Comparison of ENCODE assay signal across 18 cellular contexts in genomic region chr6:142635130-142635529, GRCh38.
DNase-seq lines count a peak whose midpoint lies in the region; ATAC-seq, FAIRE-seq and TF ChIP-seq lines count a peak whose summit lies in the region.
"Had no signal": no experiment of that assay in that cellular context is flagged by ENCODE, and none has a peak within 500 bp of the region (broad histone marks: within the 10 kb centered on the region; RNA-seq: fewer than 3 reads in every experiment).

No MANE protein-coding gene starts in this region.

- no peak overlapping the region for H3K27ac Mint-ChIP-seq in astrocyte (ENCODE audit: unreplicated experiment)
- H3K27ac Mint-ChIP-seq in naive thymus-derived CD8-positive, alpha-beta T cell = no peak overlapping the region
- H3K27ac Mint-ChIP-seq: activated CD4-positive, alpha-beta memory T cell treated with anti-CD3 and anti-CD28 coated beads, Interleukin-2, amount 10 ng/mL, durations not matched to agents 7 days and 5 days; activated T-cell treated with anti-CD3 and anti-CD28 coated beads, Interleukin-2, amount 50 U/mL, for 72 hours; H9 had no signal

- H3K36me3 Mint-ChIP-seq in astrocyte (ENCODE audit: low read depth, unreplicated experiment) = no peaks in the 10 kb centered on the region
- H3K36me3 Mint-ChIP-seq in naive thymus-derived CD8-positive, alpha-beta T cell = no peaks in the 10 kb centered on the region

- no peaks in the 10 kb centered on the region for H4K20me1 ChIP-seq in astrocyte (ENCODE audit: insufficient read depth, low read length)
- H4K20me1 ChIP-seq in keratinocyte (ENCODE audit: control insufficient read depth, extremely low read depth, insufficient read depth, low read length) = no peaks in the 10 kb centered on the region

- H3K4me3 Mint-ChIP-seq in astrocyte (ENCODE audit: unreplicated experiment) = no peak overlapping the region
- H3K4me3 Mint-ChIP-seq in naive thymus-derived CD8-positive, alpha-beta T cell = no peak overlapping the region
- H3K4me3 Mint-ChIP-seq: activated CD4-positive, alpha-beta memory T cell treated with anti-CD3 and anti-CD28 coated beads, Interleukin-2, amount 10 ng/mL, durations not matched to agents 7 days and 5 days; activated T-cell treated with anti-CD3 and anti-CD28 coated beads, Interleukin-2, amount 50 U/mL, for 72 hours; H9 had no signal

- dilution Hi-C loops in keratinocyte (cut with MboI; ENCODE audit: extremely low pct_ligation_motif_present, low sequenced_read_pairs) = no loop called here

- no peaks in the 10 kb centered on the region for H3K27me3 ChIP-seq in AG04450 (ENCODE audit: control insufficient read depth, insufficient read depth, low read length)
- no peaks in the 10 kb centered on the region for H3K27me3 ChIP-seq in astrocyte (ENCODE audit: insufficient read depth, low read length)
- H3K27me3 ChIP-seq in keratinocyte (ENCODE audit: control insufficient read depth, extremely low read depth, insufficient read depth, low read length) = no peaks in the 10 kb centered on the region
- H3K27me3 ChIP-seq: right atrium auricular region, stomach had no signal

- H2AFZ ChIP-seq in astrocyte (ENCODE audit: low read depth, low read length) (no peak overlapping the region), keratinocyte (ENCODE audit: control insufficient read depth, low read length) (no peak overlapping the region)

- H3K27me3 Mint-ChIP-seq in astrocyte (ENCODE audit: low read depth, unreplicated experiment) = no peaks in the 10 kb centered on the region
- peaks cover 0 to 3% (median 0%) of the 10 kb centered on the region in 5 donors for H3K27me3 Mint-ChIP-seq in naive thymus-derived CD8-positive, alpha-beta T cell
- H3K27me3 Mint-ChIP-seq: activated CD4-positive, alpha-beta memory T cell treated with anti-CD3 and anti-CD28 coated beads, Interleukin-2, amount 10 ng/mL, durations not matched to agents 7 days and 5 days had no signal

- no peak for ATAC-seq in activated CD4-positive, CD25-positive, alpha-beta regulatory T cell treated with anti-CD3 and anti-CD28 coated beads, Interleukin-2, amount 50 U/mL, for 24 hours
- no peak for ATAC-seq in naive thymus-derived CD8-positive, alpha-beta T cell
- no peak for ATAC-seq in GM19395 (IDR thresholded peaks at IDR 0.05; ENCODE audit: unreplicated experiment)

- H3K36me3 ChIP-seq in astrocyte (ENCODE audit: insufficient read depth, low read length) (no peaks in the 10 kb centered on the region), keratinocyte (ENCODE audit: control insufficient read depth in 2 of 2, extremely low read depth in 1 of 2, insufficient read depth in 2 of 2, low read length in 2 of 2) (no peaks in the 10 kb centered on the region)
- H3K36me3 ChIP-seq: right atrium auricular region, stomach had no signal

- H3K9me3 ChIP-seq in AG04450 (ENCODE audit: control insufficient read depth, insufficient read depth, low read length) (no peaks in the 10 kb centered on the region), astrocyte (ENCODE audit: insufficient read depth, low read depth, low read length) (no peaks in the 10 kb centered on the region), keratinocyte (ENCODE audit: control insufficient read depth, low read depth, low read length) (no peaks in the 10 kb centered on the region)
- H3K9me3 ChIP-seq: right atrium auricular region, stomach had no signal

- no peaks in the 10 kb centered on the region for H3K9me3 Mint-ChIP-seq in astrocyte (ENCODE audit: unreplicated experiment)
- H3K9me3 Mint-ChIP-seq in naive thymus-derived CD8-positive, alpha-beta T cell = peaks cover 0 to 1% (median 0%) of the 10 kb centered on the region in 9 donors
- H3K9me3 Mint-ChIP-seq: activated CD4-positive, alpha-beta memory T cell treated with anti-CD3 and anti-CD28 coated beads, Interleukin-2, amount 10 ng/mL, durations not matched to agents 7 days and 5 days; activated T-cell treated with anti-CD3 and anti-CD28 coated beads, Interleukin-2, amount 50 U/mL, for 72 hours; H9 had no signal

- H3K4me2 ChIP-seq in astrocyte (ENCODE audit: low read length) = peak overlapping the region; percentile 52
- no peak overlapping the region for H3K4me2 ChIP-seq in keratinocyte (ENCODE audit: control insufficient read depth, extremely low read depth, insufficient read depth, low read depth, low read length)

- H3K27ac ChIP-seq in AG04450 (ENCODE audit: low read depth, low read length) (no peak overlapping the region), astrocyte (ENCODE audit: low read depth, low read length) (peak overlapping the region; percentile 59), keratinocyte (ENCODE audit: control insufficient read depth, insufficient read depth, low read length) (no peak overlapping the region)
- H3K27ac ChIP-seq: right atrium auricular region, stomach had no signal

- CTCF ChIA-PET in AG04450 (lab: Charles Lee) = no interaction called here

- peaks cover 4% of the 10 kb centered on the region for H3K4me1 Mint-ChIP-seq in astrocyte (ENCODE audit: low read depth, unreplicated experiment)
- peaks cover 4 to 10% (median 7%) of the 10 kb centered on the region in 4 donors for H3K4me1 Mint-ChIP-seq in naive thymus-derived CD8-positive, alpha-beta T cell

- DNase-seq in AG04450 (ENCODE audit: low read depth, low spot score) = peak; percentile 15
- DNase-seq in HT1080 (ENCODE audit: low read depth) = peak; percentile 48
- DNase-seq in astrocyte (ENCODE audit: low read depth) = peak; percentile 51
- no peak for DNase-seq in keratinocyte (ENCODE audit: low read depth, low spot score)
- DNase-seq in DMS114 treated with DMSO at 0.1 percent for 48 hours (lab: John Stamatoyannopoulos, UW; ENCODE audit: unreplicated experiment) = no peak
- no peak for DNase-seq in naive thymus-derived CD8-positive, alpha-beta T cell
- DNase-seq: activated CD4-positive, alpha-beta memory T cell treated with anti-CD3 and anti-CD28 coated beads, Interleukin-2, amount 10 ng/mL, durations not matched to agents 7 days and 5 days; activated T-cell treated with anti-CD3 and anti-CD28 coated beads, Interleukin-2, amount 50 U/mL, for 72 hours; Calu3; central memory CD4-positive, alpha-beta T cell; H9; NCI-H1417; NCI-H748 treated with DMSO at 0.1 percent for 48 hours; nucleus accumbens; stomach had no signal

- H3K4me3 ChIP-seq in AG04450 (ENCODE audit: low read depth, low read length) (no peak overlapping the region), astrocyte (ENCODE audit: insufficient read depth, low read depth, low read length) (no peak overlapping the region), keratinocyte (ENCODE audit: control insufficient read depth in 2 of 3, extremely low read depth in 1 of 3, insufficient read depth in 2 of 3, low read depth in 1 of 3, low read length in 3 of 3) (no peak overlapping the region)
- H3K4me3 ChIP-seq: right atrium auricular region, stomach had no signal

- H3K9ac ChIP-seq in astrocyte (ENCODE audit: low read length) (no peak overlapping the region), keratinocyte (ENCODE audit: control insufficient read depth, extremely low read depth, insufficient read depth, low read length) (no peak overlapping the region)

- POLR2A ChIA-PET in AG04450 (lab: Yijun Ruan, JAX) = no interaction called here
- POLR2A ChIA-PET in naive thymus-derived CD8-positive, alpha-beta T cell (lab: Charles Lee) = no interaction called here

- FAIRE-seq in astrocyte (lab: Jason Lieb, UNC) = no peak
- FAIRE-seq in keratinocyte (lab: Jason Lieb, UNC) = peak; percentile 76

- H3K4me1 ChIP-seq in astrocyte (ENCODE audit: insufficient read depth, low read length) = peaks cover 14% of the 10 kb centered on the region
- peaks cover 2% of the 10 kb centered on the region for H3K4me1 ChIP-seq in keratinocyte (ENCODE audit: control insufficient read depth, extremely low read depth, insufficient read depth, low read length)
- H3K4me1 ChIP-seq: right atrium auricular region, stomach had no signal

- TF ChIP-seq CTCF in AG04450 (IDR thresholded peaks at IDR 0.05; ENCODE audit: low read depth, low read length) (no peak), astrocyte (IDR thresholded peaks at IDR 0.05; ENCODE audit: insufficient read depth, low read depth, low read length) (no peak), keratinocyte (optimal IDR thresholded peaks at IDR 0.05 in 1 of 3, IDR thresholded peaks at IDR 0.05 in 1 of 3, conservative IDR thresholded peaks at IDR 0.05 in 1 of 3; ENCODE audit: extremely low read depth in 1 of 3, insufficient read depth in 2 of 3, low read length in 3 of 3) (no peak)

- no peaks in the 10 kb centered on the region for H3K9me1 ChIP-seq in keratinocyte (ENCODE audit: control insufficient read depth, extremely low read depth, insufficient read depth, low read length)

- H3K79me2 ChIP-seq in astrocyte (ENCODE audit: insufficient read depth, low read length) (no peaks in the 10 kb centered on the region), keratinocyte (ENCODE audit: control insufficient read depth, insufficient read depth, low read length) (no peaks in the 10 kb centered on the region)

Comparison
In these comparisons a context has a peak if more than half of its experiments do, and no peak if none do; other contexts are left out.
1. DNase-seq: peak in AG04450 (single experiment), HT1080 (single experiment) and astrocyte (single experiment); none in keratinocyte (single experiment), DMS114 treated with DMSO at 0.1 percent for 48 hours (single experiment) and naive thymus-derived CD8-positive, alpha-beta T cell (0 of 10).